ENCODE assay signal across 9 cellular contexts in the genomic region with DNA sequence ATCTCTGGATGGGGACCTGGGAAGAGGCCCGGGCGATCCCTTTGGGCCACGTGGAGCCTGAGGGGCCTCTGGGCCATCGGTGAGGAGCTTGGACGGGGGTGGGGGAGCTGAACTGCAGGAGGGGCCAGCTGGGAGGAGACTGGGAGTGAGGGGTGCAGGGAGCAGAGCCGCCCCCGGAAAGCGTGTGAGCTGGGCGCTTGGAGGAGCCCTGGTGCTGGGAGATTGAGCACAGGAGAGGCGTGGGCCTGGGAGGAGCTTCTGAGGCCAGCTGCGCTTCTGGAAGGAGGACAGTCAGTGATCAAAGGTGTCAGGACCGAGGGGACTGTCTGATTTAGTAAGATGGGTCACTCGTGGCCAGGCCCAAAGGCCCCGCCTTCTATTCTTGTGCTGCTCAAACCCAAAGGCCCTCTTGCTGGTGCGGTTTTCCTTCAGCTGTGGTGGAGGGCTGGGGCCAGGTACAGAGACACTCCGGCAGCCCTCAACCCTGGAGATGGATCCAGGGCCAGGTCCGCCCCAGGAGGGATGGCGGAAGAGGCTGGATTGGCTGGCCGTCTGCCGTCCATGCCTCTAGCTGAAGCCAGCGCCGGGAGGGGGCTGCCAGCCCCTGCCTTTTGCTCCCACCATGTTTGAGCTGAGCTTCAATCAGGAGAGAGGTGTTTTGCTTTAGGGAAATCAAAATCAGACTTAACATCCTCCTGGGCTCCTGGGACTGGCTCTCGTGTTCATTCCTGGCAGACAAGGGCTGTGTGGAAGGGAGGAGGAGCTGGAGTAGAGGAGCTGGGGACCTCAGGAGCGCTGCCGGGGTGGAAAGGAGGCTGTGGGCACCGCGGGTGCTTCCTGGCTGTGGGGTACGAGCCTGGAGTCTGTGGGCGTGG. TPM values are rescaled to one million over a fixed set of nuclear protein-coding genes. Genes with fewer than 3 reads are reported as not detected.
DNase-seq lines count a peak whose midpoint lies in the region; ATAC-seq, FAIRE-seq and TF ChIP-seq lines count a peak whose summit lies in the region.
"Had no signal": no experiment of that assay in that cellular context is flagged by ENCODE, and none has a peak within 500 bp of the region (broad histone marks: within the 10 kb centered on the region; RNA-seq: fewer than 3 reads in every experiment).

No MANE protein-coding gene starts in this region.

- CTCF ChIA-PET in RWPE1 (lab: Yijun Ruan, JAX) = interaction anchor here (1.5 kb wide), 1 partner anchor 42 kb away, joined by 15 read pairs; no protein-coding TSS in a partner anchor

- no peak overlapping the region for H2AFZ ChIP-seq in GM23338

- H3K79me2 ChIP-seq in GM23338 (replicated peaks; ENCODE audit: insufficient read depth) = peaks cover 58% of the 10 kb centered on the region

- H3K9me3 Mint-ChIP-seq in GM23338 (no peaks in the 10 kb centered on the region), osteocyte (ENCODE audit: unreplicated experiment) (no peaks in the 10 kb centered on the region), HFFc6 (no peaks in the 10 kb centered on the region)
- no peaks in the 10 kb centered on the region for H3K9me3 Mint-ChIP-seq in activated T-helper 1 cell treated with anti-CD3 and anti-CD28 coated beads, Interleukin-12 subunit alpha, Interleukin-12 subunit beta, Interleukin-2, Interleukin-4 antibody, amounts not matched to agents 30 ng/mL and 10 ng/mL and 1 ng/mL, durations not matched to agents 14 hours and 24 hours and 36 hours

- no peak overlapping the region for H3K4me2 ChIP-seq in GM23338

- POLR2A ChIA-PET in RWPE1 (lab: Yijun Ruan, JAX; ENCODE audit: low non-redundant PET) = no interaction called here

- DNase-seq in GM23338 (ENCODE audit: low spot score) (peak; percentile 34), RWPE1 (ENCODE audit: low spot score) (no peak), esophagus muscularis mucosa (ENCODE audit: extremely low spot score) (no peak), osteocyte (ENCODE audit: extremely low spot score, unreplicated experiment) (no peak), RCC 7860 (ENCODE audit: low spot score) (no peak), H54 (ENCODE audit: insufficient read length, low spot score) (no peak), HFFc6 (no peak)
- no peak for DNase-seq in activated T-helper 1 cell treated with anti-CD3 and anti-CD28 coated beads, Interleukin-12 subunit alpha, Interleukin-12 subunit beta, Interleukin-2, Interleukin-4 antibody, amounts not matched to agents 30 ng/mL and 10 ng/mL and 1 ng/mL, durations not matched to agents 14 hours and 24 hours and 36 hours (ENCODE audit: low spot score)
- DNase-seq: stimulated activated CD4-positive, alpha-beta T cell treated with anti-CD3 and anti-CD28 coated beads, Interleukin-2, amount 100 ng/mL, for 24 hours had no signal

- TF ChIP-seq POLR2A in esophagus muscularis mucosa (IDR thresholded peaks at IDR 0.05; ENCODE audit: low read depth) = no peak
- TF ChIP-seq POLR2A in H54 (IDR thresholded peaks at IDR 0.05; ENCODE audit: low read depth, low read length) = no peak

- H3F3A ChIP-seq in GM23338 (replicated peaks; ENCODE audit: low read depth) = no peaks in the 10 kb centered on the region

- no peaks in the 10 kb centered on the region for H3K36me3 Mint-ChIP-seq in GM23338 (ENCODE audit: low read depth)
- no peaks in the 10 kb centered on the region for H3K36me3 Mint-ChIP-seq in osteocyte (ENCODE audit: unreplicated experiment)
- H3K36me3 Mint-ChIP-seq in activated T-helper 1 cell treated with anti-CD3 and anti-CD28 coated beads, Interleukin-12 subunit alpha, Interleukin-12 subunit beta, Interleukin-2, Interleukin-4 antibody, amounts not matched to agents 30 ng/mL and 10 ng/mL and 1 ng/mL, durations not matched to agents 14 hours and 24 hours and 36 hours (ENCODE audit: low read depth) = no peaks in the 10 kb centered on the region
- H3K36me3 Mint-ChIP-seq in HFFc6 (ENCODE audit: low read depth) = no peaks in the 10 kb centered on the region

- 40% methylated on average over 21 of the region's 29 CpGs for WGBS in esophagus muscularis mucosa

- no peaks in the 10 kb centered on the region for H3K36me3 ChIP-seq in GM23338 (ENCODE audit: insufficient read depth)
- H3K36me3 ChIP-seq in esophagus muscularis mucosa = no peaks in the 10 kb centered on the region

- H3K27ac Mint-ChIP-seq in GM23338 (peak overlapping the region; percentile 13; the same call in 1 of the 2 replicates), osteocyte (ENCODE audit: unreplicated experiment) (peak overlapping the region; percentile 27), HFFc6 (no peak overlapping the region; the same call in 1 of the 2 replicates)
- no peak overlapping the region for H3K27ac Mint-ChIP-seq in activated T-helper 1 cell treated with anti-CD3 and anti-CD28 coated beads, Interleukin-12 subunit alpha, Interleukin-12 subunit beta, Interleukin-2, Interleukin-4 antibody, amounts not matched to agents 30 ng/mL and 10 ng/mL and 1 ng/mL, durations not matched to agents 14 hours and 24 hours and 36 hours

- no peaks in the 10 kb centered on the region for H3K27me3 ChIP-seq in GM23338 (ENCODE audit: insufficient read depth)
- H3K27me3 ChIP-seq in esophagus muscularis mucosa = no peaks in the 10 kb centered on the region

- FAIRE-seq in RCC 7860 (lab: Jason Lieb, UNC) (no peak), H54 (lab: Jason Lieb, UNC) (no peak)

- H3K27me3 Mint-ChIP-seq in GM23338 (ENCODE audit: insufficient read depth, low read depth, poor library complexity) = peaks cover 12% of the 10 kb centered on the region
- H3K27me3 Mint-ChIP-seq in osteocyte (ENCODE audit: unreplicated experiment) = no peaks in the 10 kb centered on the region
- peaks cover 8% of the 10 kb centered on the region for H3K27me3 Mint-ChIP-seq in activated T-helper 1 cell treated with anti-CD3 and anti-CD28 coated beads, Interleukin-12 subunit alpha, Interleukin-12 subunit beta, Interleukin-2, Interleukin-4 antibody, amounts not matched to agents 30 ng/mL and 10 ng/mL and 1 ng/mL, durations not matched to agents 14 hours and 24 hours and 36 hours (ENCODE audit: insufficient read depth)
- peaks cover 2% of the 10 kb centered on the region; the same call in 1 of the 2 replicates for H3K27me3 Mint-ChIP-seq in HFFc6 (ENCODE audit: insufficient read depth)

- no peak overlapping the region for H3K4me3 ChIP-seq in GM23338
- peak overlapping the region; percentile 8 to 30 (median 25) for H3K4me3 ChIP-seq in esophagus muscularis mucosa

- peaks cover 11% of the 10 kb centered on the region; the same call in 1 of the 2 replicates for H4K20me1 ChIP-seq in GM23338 (replicated peaks; ENCODE audit: insufficient read depth)

- no peaks in the 10 kb centered on the region; the same call in 1 of the 2 replicates for H3K4me1 ChIP-seq in GM23338 (ENCODE audit: insufficient read depth)
- peaks cover 15 to 100% (median 100%) of the 10 kb centered on the region in 4 donors for H3K4me1 ChIP-seq in esophagus muscularis mucosa

- H3K9me2 ChIP-seq in GM23338 (ENCODE audit: insufficient read depth) = no peaks in the 10 kb centered on the region

- H3K4me1 Mint-ChIP-seq in GM23338 (peaks cover 23% of the 10 kb centered on the region), osteocyte (ENCODE audit: unreplicated experiment) (peaks cover 41% of the 10 kb centered on the region), HFFc6 (ENCODE audit: low read depth) (peaks cover 20% of the 10 kb centered on the region)
- no peaks in the 10 kb centered on the region for H3K4me1 Mint-ChIP-seq in activated T-helper 1 cell treated with anti-CD3 and anti-CD28 coated beads, Interleukin-12 subunit alpha, Interleukin-12 subunit beta, Interleukin-2, Interleukin-4 antibody, amounts not matched to agents 30 ng/mL and 10 ng/mL and 1 ng/mL, durations not matched to agents 14 hours and 24 hours and 36 hours (ENCODE audit: low read depth)

- peak; percentile 64 for ATAC-seq in GM23338

- intact Hi-C loops in esophagus muscularis mucosa (cut with DNase I) = no loop called here
- intact Hi-C loops in activated T-helper 1 cell treated with anti-CD3 and anti-CD28 coated beads, Interleukin-12 subunit alpha, Interleukin-12 subunit beta, Interleukin-2, Interleukin-4 antibody, amounts not matched to agents 30 ng/mL and 10 ng/mL and 1 ng/mL, durations not matched to agents 14 hours and 24 hours and 36 hours (cut with micrococcal nuclease) = no loop called here

- TF ChIP-seq CTCF in GM23338 (conservative IDR thresholded peaks at IDR 0.05; ENCODE audit: low read depth in 2 of 2) (no peak), RWPE1 (conservative IDR thresholded peaks at IDR 0.05; ENCODE audit: low read depth) (no peak), esophagus muscularis mucosa (IDR thresholded peaks at IDR 0.05) (no peak), osteocyte (IDR thresholded peaks at IDR 0.05) (no peak), HFFc6 (IDR thresholded peaks at IDR 0.05) (no peak)

- no peaks in the 10 kb centered on the region for H3K9me3 ChIP-seq in esophagus muscularis mucosa

- H3K27ac ChIP-seq in GM23338 (ENCODE audit: low read depth) (peak overlapping the region; percentile 59; the same call in 1 of the 2 replicates), RWPE1 (peak overlapping the region; percentile 86), esophagus muscularis mucosa (replicated peaks in 1 of 4) (peak overlapping the region; percentile 95 to 97 (median 96))

- H3K4me3 Mint-ChIP-seq in GM23338 = no peak overlapping the region; the same call in 2 of the 3 replicates
- H3K4me3 Mint-ChIP-seq in osteocyte (ENCODE audit: unreplicated experiment) = no peak overlapping the region
- no peak overlapping the region for H3K4me3 Mint-ChIP-seq in activated T-helper 1 cell treated with anti-CD3 and anti-CD28 coated beads, Interleukin-12 subunit alpha, Interleukin-12 subunit beta, Interleukin-2, Interleukin-4 antibody, amounts not matched to agents 30 ng/mL and 10 ng/mL and 1 ng/mL, durations not matched to agents 14 hours and 24 hours and 36 hours
- H3K4me3 Mint-ChIP-seq in HFFc6 = no peak overlapping the region

- TF ChIP-seq EP300 in esophagus muscularis mucosa (IDR thresholded peaks at IDR 0.05) = no peak

TF ChIP-seq in GM23338, 12 proteins besides CTCF, POLR2A, EP300 and RAD21 (continues in another document):
- TF ChIP-seq NANOG (IDR thresholded peaks at IDR 0.05; ENCODE audit: borderline replicate concordance) (no peak), ZNF114 (CRISPR knock-in tag; IDR thresholded peaks at IDR 0.05) (no peak), JUNB (IDR thresholded peaks at IDR 0.05; ENCODE audit: unreplicated experiment) (no peak), EZH2 (IDR thresholded peaks at IDR 0.05; ENCODE audit: low read depth, unreplicated experiment) (no peak), POLR2AphosphoS5 (IDR thresholded peaks at IDR 0.05; ENCODE audit: low read depth) (no peak), STAT1 (IDR thresholded peaks at IDR 0.05; ENCODE audit: unreplicated experiment) (no peak)

RNA-seq across cellular contexts. Expression of a gene that starts 21.6 kb away (rescaled TPM):
- total RNA-seq in GM23338 (2014; rRNA removed; shearing (Covaris generic)) = 28.8 and 34.3 TPM in 2 replicates
- 8.2 and 10.3 TPM in 2 replicates for polyA plus RNA-seq in GM23338 (2016; fragmentation: Nextera tagmentation; extraction: Ambion mirVana)
- total RNA-seq in esophagus muscularis mucosa = 100 to 1,000 TPM; 100 to 206 (median 122) TPM
- total RNA-seq in osteocyte = 37.7 and 43.9 TPM in 2 replicates
- 3.9 and 4.2 TPM in 2 replicates for total RNA-seq in activated T-helper 1 cell treated with anti-CD3 and anti-CD28 coated beads, Interleukin-12 subunit alpha, Interleukin-12 subunit beta, Interleukin-2, Interleukin-4 antibody, amounts not matched to agents 30 ng/mL and 10 ng/mL and 1 ng/mL, durations not matched to agents 14 hours and 24 hours and 36 hours
- total RNA-seq in HFFc6 (2021; fragmentation: NEBNext Ultra II Directional; extraction: Animal tissue kit (Norgen Biotek cat#: 25700)) = 100 to 1,000 TPM in 4 of 6 experiments, 10 to 100 TPM in 2; 96.5 to 108 (median 104) TPM

Comparison
In these comparisons a context has a peak if more than half of its experiments do, and no peak if none do; other contexts are left out.
1. H3K27ac Mint-ChIP-seq: peak in GM23338 (single experiment) and osteocyte (single experiment); none in activated T-helper 1 cell treated with anti-CD3 and anti-CD28 coated beads, Interleukin-12 subunit alpha, Interleukin-12 subunit beta, Interleukin-2, Interleukin-4 antibody, amounts not matched to agents 30 ng/mL and 10 ng/mL and 1 ng/mL, durations not matched to agents 14 hours and 24 hours and 36 hours (single experiment) and HFFc6 (single experiment).
2. Peak in every context shown above with its lines, with median percentiles within 50 percentile points of each other: H3K27ac ChIP-seq.